In genomic region chr3:136914739-136915138, GRCh38 we compare ENCODE assay signal across 18 cellular contexts. TPM values are rescaled to one million over a fixed set of nuclear protein-coding genes. Genes with fewer than 3 reads are reported as not detected.
DNase-seq lines count a peak whose midpoint lies in the region; FAIRE-seq and TF ChIP-seq lines count a peak whose summit lies in the region.
"Had no signal": no experiment of that assay in that cellular context is flagged by ENCODE, and none has a peak within 500 bp of the region (broad histone marks: within the 10 kb centered on the region; RNA-seq: fewer than 3 reads in every experiment).

No MANE protein-coding gene starts in this region.

- H3K27me3 Mint-ChIP-seq in activated naive CD4-positive, alpha-beta T cell treated with anti-CD3 and anti-CD28 coated beads, Interleukin-2, amount 50 U/mL, for 24 hours: no peaks in the 10 kb centered on the region
- H3K27me3 Mint-ChIP-seq in immature natural killer cell (ENCODE audit: low read depth in 3 of 3): peaks cover 0 to under 1% (median 0%) of the 10 kb centered on the region in 3 donors

- peaks cover 14% of the 10 kb centered on the region for H3K36me3 Mint-ChIP-seq in activated naive CD4-positive, alpha-beta T cell treated with anti-CD3 and anti-CD28 coated beads, Interleukin-2, amount 50 U/mL, for 24 hours
- peaks cover 0 to 5% (median 0%) of the 10 kb centered on the region in 3 donors for H3K36me3 Mint-ChIP-seq in immature natural killer cell

- peaks cover 98% of the 10 kb centered on the region for H3K4me1 Mint-ChIP-seq in activated naive CD4-positive, alpha-beta T cell treated with anti-CD3 and anti-CD28 coated beads, Interleukin-2, amount 50 U/mL, for 24 hours
- peaks cover 92 to 100% of the 10 kb centered on the region in 2 donors for H3K4me1 Mint-ChIP-seq in immature natural killer cell

- H3K27ac Mint-ChIP-seq in activated naive CD4-positive, alpha-beta T cell treated with anti-CD3 and anti-CD28 coated beads, Interleukin-2, amount 50 U/mL, for 24 hours: peak overlapping the region; percentile 72
- peak overlapping the region; percentile 70 to 88 (median 82) for H3K27ac Mint-ChIP-seq in immature natural killer cell
- H3K27ac Mint-ChIP-seq: H9 had no signal

- intact Hi-C loops in head of caudate nucleus (cut with DNase I): no loop called here

- no peak for TF ChIP-seq POLR2A in NB4 (IDR thresholded peaks at IDR 0.05; ENCODE audit: extremely low read depth, insufficient read length)
- TF ChIP-seq POLR2A in GM12891 (IDR thresholded peaks at IDR 0.05; ENCODE audit: low read depth, low read length): no peak

- H3K27ac ChIP-seq in coronary artery: no peak overlapping the region
- H3K27ac ChIP-seq: KMS-11 had no signal

- H3K4me3 ChIP-seq in NB4 (ENCODE audit: low read depth, low read length) (no peak overlapping the region), coronary artery (no peak overlapping the region)

- TF ChIP-seq CTCF in NB4 (IDR thresholded peaks at IDR 0.05; ENCODE audit: low read depth, low read length) (no peak), coronary artery (IDR thresholded peaks at IDR 0.05) (no peak)

- no peaks in the 10 kb centered on the region for H3K9me3 Mint-ChIP-seq in activated naive CD4-positive, alpha-beta T cell treated with anti-CD3 and anti-CD28 coated beads, Interleukin-2, amount 50 U/mL, for 24 hours
- H3K9me3 Mint-ChIP-seq in immature natural killer cell: no peaks in the 10 kb centered on the region

- DNase-seq in activated naive CD4-positive, alpha-beta T cell treated with Interleukin-2 at 50 U/mL for 16 hours: no peak
- DNase-seq in NB4 (ENCODE audit: low read depth) (peak; percentile 16), immature natural killer cell (no peak), GM12891 (ENCODE audit: insufficient read length, low spot score) (no peak), head of caudate nucleus (no peak), coronary artery (ENCODE audit: low spot score) (no peak)
- DNase-seq in stimulated activated CD4-positive, alpha-beta T cell treated with anti-CD3 and anti-CD28 coated beads, Interleukin-2, amount 100 ng/mL, for 48 hours: no peak
- DNase-seq: C1 segment of cervical spinal cord, H9, NCI-H187 treated with DMSO at 0.1 percent for 48 hours, NCI-H510A treated with DMSO at 0.1 percent for 48 hours, NCI-H82, SHP77 had no signal

- no peak for FAIRE-seq in GM12891 (lab: Jason Lieb, UNC)
- FAIRE-seq: A204.1, HepG2, RCC 7860 had no signal

- no peak overlapping the region for H3K4me3 Mint-ChIP-seq in activated naive CD4-positive, alpha-beta T cell treated with anti-CD3 and anti-CD28 coated beads, Interleukin-2, amount 50 U/mL, for 24 hours
- peak overlapping the region; percentile 10 to 67 (median 43) for H3K4me3 Mint-ChIP-seq in immature natural killer cell
- H3K4me3 Mint-ChIP-seq: H9 had no signal

TF ChIP-seq in GM12891, 5 proteins besides CTCF, POLR2A, EP300 and RAD21:
- TF ChIP-seq PAX5 (IDR thresholded peaks at IDR 0.05; ENCODE audit: insufficient read depth, low read length, severe bottlenecking): no peak
- no peak for TF ChIP-seq POLR2AphosphoS5 (IDR thresholded peaks at IDR 0.05; ENCODE audit: low read depth, low read length)
- TF ChIP-seq POU2F2 (IDR thresholded peaks at IDR 0.05; ENCODE audit: low read depth, low read length): no peak
- TF ChIP-seq TAF1 (IDR thresholded peaks at IDR 0.05; ENCODE audit: low read depth, low read length): no peak
- TF ChIP-seq SPI1 (IDR thresholded peaks at IDR 0.05; ENCODE audit: low read depth, low read length): no peak

RNA-seq across cellular contexts. Expression of gene IL20RB, which starts 43.0 kb away (rescaled TPM):
- under 1 TPM in 2 of 3 donors, not detected in 1; 0.55 to 0.73 TPM for polyA plus RNA-seq in immature natural killer cell
- 0.13 TPM for polyA plus RNA-seq in GM12891 (2012; ENCODE audit: low read depth, missing spikeins)

RNA-seq across cellular contexts. Expression of gene NCK1, which starts 52.7 kb away (rescaled TPM):
- 10 to 100 TPM; 46.2 to 68.9 (median 46.3) TPM for polyA plus RNA-seq in immature natural killer cell
- 14.5 TPM for polyA plus RNA-seq in GM12891 (2012; ENCODE audit: low read depth, missing spikeins)
